Comparison of ENCODE assay signal across 19 cellular contexts in genomic region chr18:58249677-58250076, GRCh38.
DNase-seq lines count a peak whose midpoint lies in the region; ATAC-seq and TF ChIP-seq lines count a peak whose summit lies in the region.
"Had no signal": no experiment of that assay in that cellular context is flagged by ENCODE, and none has a peak within 500 bp of the region (broad histone marks: within the 10 kb centered on the region; RNA-seq: fewer than 3 reads in every experiment).

No MANE protein-coding gene starts in this region.

- H3K9me3 Mint-ChIP-seq in immature natural killer cell: no peaks in the 10 kb centered on the region
- H3K9me3 Mint-ChIP-seq: CD4-positive, alpha-beta T cell; IgD-negative memory B cell had no signal

- no peaks in the 10 kb centered on the region for H3K36me3 Mint-ChIP-seq in immature natural killer cell

- H3K27me3 Mint-ChIP-seq in immature natural killer cell (ENCODE audit: low read depth in 3 of 3): peaks cover 0 to 1% (median 0%) of the 10 kb centered on the region in 3 donors
- H3K27me3 Mint-ChIP-seq: CD4-positive, alpha-beta T cell; IgD-negative memory B cell had no signal

- peak; percentile 68 for DNase-seq in AG08395 (ENCODE audit: low spot score)
- peak; percentile 44 for DNase-seq in HFF-Myc (ENCODE audit: extremely low read depth, low read depth)
- DNase-seq in epidermal melanocyte (ENCODE audit: insufficient read length, low spot score): peak; percentile 42
- peak; percentile 44 for DNase-seq in inferior parietal cortex (ENCODE audit: extremely low spot score)
- no peak for DNase-seq in NCI-H1105 (lab: John Stamatoyannopoulos, UW)
- no peak for DNase-seq in immature natural killer cell
- DNase-seq in left lobe of liver (ENCODE audit: low spot score): no peak
- DNase-seq: CD4-positive, alpha-beta T cell; EL; Kasumi-1; MG63; NCI-H1048; NCI-H1436 treated with DMSO at 0.1 percent for 48 hours; NCI-H2029; NCI-H345; NCI-H524 treated with DMSO at 0.1 percent for 48 hours; SIG-M5 had no signal

- no peak for ATAC-seq in HG03457 (IDR thresholded peaks at IDR 0.05; ENCODE audit: unreplicated experiment)
- no peak for ATAC-seq in left lobe of liver

- H3K27ac Mint-ChIP-seq in immature natural killer cell: no peak overlapping the region
- H3K27ac Mint-ChIP-seq: CD4-positive, alpha-beta T cell; IgD-negative memory B cell had no signal

- H3K4me3 ChIP-seq in HFF-Myc (replicated peaks; ENCODE audit: low read depth, low read length): no peak overlapping the region
- H3K4me3 ChIP-seq: MG63 had no signal

- TF ChIP-seq CTCF in HFF-Myc (IDR thresholded peaks at IDR 0.05; ENCODE audit: low read depth, low read length, missing control alignments): no peak

- no peaks in the 10 kb centered on the region for H3K4me1 Mint-ChIP-seq in immature natural killer cell
- H3K4me1 Mint-ChIP-seq: IgD-negative memory B cell had no signal

- H3K4me3 Mint-ChIP-seq in immature natural killer cell: no peak overlapping the region
- H3K4me3 Mint-ChIP-seq: CD4-positive, alpha-beta T cell; IgD-negative memory B cell had no signal

Comparison
In these comparisons a context has a peak if more than half of its experiments do, and no peak if none do; other contexts are left out.
1. DNase-seq: peak in AG08395 (single experiment), HFF-Myc (single experiment), epidermal melanocyte (single experiment) and inferior parietal cortex (single experiment); none in NCI-H1105 (single experiment), immature natural killer cell (0 of 3) and left lobe of liver (single experiment).